8 cellular contexts compared by ENCODE assay signal in genomic region chr14:75577724-75578098, GRCh38. TPM values are rescaled to one million over a fixed set of nuclear protein-coding genes. Genes with fewer than 3 reads are reported as not detected.
DNase-seq lines count a peak whose midpoint lies in the region; ATAC-seq, FAIRE-seq and TF ChIP-seq lines count a peak whose summit lies in the region.

No MANE protein-coding gene starts in this region.

- H3K27ac ChIP-seq in CD4-positive, alpha-beta memory T cell (ENCODE audit: low read depth, low read length) = peak overlapping the region; percentile 46
- H3K27ac ChIP-seq in HUES48 (ENCODE audit: low read depth, low read length) = no peak overlapping the region
- H3K27ac ChIP-seq in naive thymus-derived CD4-positive, alpha-beta T cell (ENCODE audit: low read depth, low read length) = peak overlapping the region; percentile 41

- peaks cover 9 to 15% (median 13%) of the 10 kb centered on the region in 4 donors for H3K4me1 Mint-ChIP-seq in CD4-positive, alpha-beta memory T cell
- peaks cover 22% of the 10 kb centered on the region for H3K4me1 Mint-ChIP-seq in activated T-helper 1 cell treated with anti-CD3 and anti-CD28 coated beads, Interleukin-12 subunit alpha, Interleukin-12 subunit beta, Interleukin-2, Interleukin-4 antibody, amounts not matched to agents 30 ng/mL and 10 ng/mL and 1 ng/mL, durations not matched to agents 14 hours and 24 hours and 36 hours (ENCODE audit: low read depth)
- peaks cover 6 to 19% (median 9%) of the 10 kb centered on the region in 7 donors for H3K4me1 Mint-ChIP-seq in naive thymus-derived CD4-positive, alpha-beta T cell

- CTCF ChIA-PET in CD4-positive, alpha-beta memory T cell (lab: Charles Lee; ENCODE audit: partially characterized antibody) = interaction anchor here (0.6 to 11.0 kb wide), 47 partner anchors 10 to 775 kb away, joined by 3 to 388 read pairs (median 5); partner anchors contain the start of genes BATF, ERG28, IFT43 and TGFB3
- CTCF ChIA-PET in naive thymus-derived CD4-positive, alpha-beta T cell (lab: Charles Lee) = interaction anchor here (0.9 to 7.4 kb wide), 17 partner anchors 9 to 405 kb away, joined by 3 to 133 read pairs (median 4); partner anchors contain the start of genes BATF, ERG28, TGFB3 and TTLL5

- FAIRE-seq in RCC 7860 (lab: Jason Lieb, UNC) = no peak

- peak; percentile 90 for TF ChIP-seq CTCF in fibroblast of pulmonary artery (IDR thresholded peaks at IDR 0.05; ENCODE audit: low read length, missing control alignments)

- H3K4me3 ChIP-seq in CD4-positive, alpha-beta memory T cell (ENCODE audit: low read length in 2 of 2) = peak overlapping the region; percentile 60 to 94
- H3K4me3 ChIP-seq in HUES48 (ENCODE audit: low read depth, low read length) (peak overlapping the region; percentile 77), fibroblast of pulmonary artery (replicated peaks; ENCODE audit: low read depth, low read length) (peak overlapping the region; percentile 68)
- H3K4me3 ChIP-seq in naive thymus-derived CD4-positive, alpha-beta T cell (ENCODE audit: low read length) = peak overlapping the region; percentile 64

- no peaks in the 10 kb centered on the region for H3K9me3 ChIP-seq in CD4-positive, alpha-beta memory T cell (ENCODE audit: control insufficient read depth in 1 of 2, low read length in 2 of 2)
- H3K9me3 ChIP-seq in HUES48 (ENCODE audit: control insufficient read depth, insufficient read depth, low read length) = no peaks in the 10 kb centered on the region
- no peaks in the 10 kb centered on the region for H3K9me3 ChIP-seq in naive thymus-derived CD4-positive, alpha-beta T cell (ENCODE audit: control insufficient read depth in 2 of 3, low read length in 3 of 3)

- H3K36me3 Mint-ChIP-seq in CD4-positive, alpha-beta memory T cell = peaks cover 0 to 3% of the 10 kb centered on the region in 2 donors
- H3K36me3 Mint-ChIP-seq in activated T-helper 1 cell treated with anti-CD3 and anti-CD28 coated beads, Interleukin-12 subunit alpha, Interleukin-12 subunit beta, Interleukin-2, Interleukin-4 antibody, amounts not matched to agents 30 ng/mL and 10 ng/mL and 1 ng/mL, durations not matched to agents 14 hours and 24 hours and 36 hours (ENCODE audit: low read depth) = no peaks in the 10 kb centered on the region
- no peaks in the 10 kb centered on the region for H3K36me3 Mint-ChIP-seq in naive thymus-derived CD4-positive, alpha-beta T cell

- H3K27ac Mint-ChIP-seq in CD4-positive, alpha-beta memory T cell = peak overlapping the region; percentile 87 to 96 (median 90)
- H3K27ac Mint-ChIP-seq in activated T-helper 1 cell treated with anti-CD3 and anti-CD28 coated beads, Interleukin-12 subunit alpha, Interleukin-12 subunit beta, Interleukin-2, Interleukin-4 antibody, amounts not matched to agents 30 ng/mL and 10 ng/mL and 1 ng/mL, durations not matched to agents 14 hours and 24 hours and 36 hours = peak overlapping the region; percentile 71
- H3K27ac Mint-ChIP-seq in naive thymus-derived CD4-positive, alpha-beta T cell = peak overlapping the region; percentile 34 to 86 (median 75)

- H3K36me3 ChIP-seq in CD4-positive, alpha-beta memory T cell (ENCODE audit: insufficient read depth, low read length) = no peaks in the 10 kb centered on the region
- no peaks in the 10 kb centered on the region for H3K36me3 ChIP-seq in HUES48 (ENCODE audit: control insufficient read depth, insufficient read depth, low read length)
- H3K36me3 ChIP-seq in naive thymus-derived CD4-positive, alpha-beta T cell (ENCODE audit: control insufficient read depth in 2 of 3, insufficient read depth in 3 of 3, low read length in 3 of 3) = no peaks in the 10 kb centered on the region

- H3K4me3 Mint-ChIP-seq in CD4-positive, alpha-beta memory T cell = peak overlapping the region; percentile 90 to 99 (median 95)
- H3K4me3 Mint-ChIP-seq in activated T-helper 1 cell treated with anti-CD3 and anti-CD28 coated beads, Interleukin-12 subunit alpha, Interleukin-12 subunit beta, Interleukin-2, Interleukin-4 antibody, amounts not matched to agents 30 ng/mL and 10 ng/mL and 1 ng/mL, durations not matched to agents 14 hours and 24 hours and 36 hours = peak overlapping the region; percentile 83
- H3K4me3 Mint-ChIP-seq in naive thymus-derived CD4-positive, alpha-beta T cell = peak overlapping the region in 5 of 10 donors; percentile 90 to 96 (median 93)

- H3K9ac ChIP-seq in HUES48 (ENCODE audit: low read depth, low read length) = peak overlapping the region; percentile 42; the same call in 1 of the 2 replicates

- H3K4me1 ChIP-seq in CD4-positive, alpha-beta memory T cell (ENCODE audit: insufficient read depth, low read length) = peaks cover 22% of the 10 kb centered on the region
- H3K4me1 ChIP-seq in HUES48 (ENCODE audit: control insufficient read depth, insufficient read depth, low read length) = peaks cover 11% of the 10 kb centered on the region
- H3K4me1 ChIP-seq in naive thymus-derived CD4-positive, alpha-beta T cell (ENCODE audit: control insufficient read depth in 2 of 2, insufficient read depth in 2 of 2, low read length in 2 of 2) = peaks cover 9 to 12% of the 10 kb centered on the region in 2 donors

- no peaks in the 10 kb centered on the region for H3K27me3 ChIP-seq in CD4-positive, alpha-beta memory T cell (ENCODE audit: insufficient read depth, low read length)
- H3K27me3 ChIP-seq in HUES48 (ENCODE audit: control insufficient read depth, insufficient read depth, low read length) = peaks cover 14% of the 10 kb centered on the region
- H3K27me3 ChIP-seq in naive thymus-derived CD4-positive, alpha-beta T cell (ENCODE audit: control insufficient read depth in 2 of 2, insufficient read depth in 2 of 2, low read length in 2 of 2) = no peaks in the 10 kb centered on the region

- peak; percentile 92 for ATAC-seq in GM19452 (IDR thresholded peaks at IDR 0.05; ENCODE audit: unreplicated experiment)
- peak; percentile 92 for ATAC-seq in naive thymus-derived CD4-positive, alpha-beta T cell

- DNase-seq in CD4-positive, alpha-beta memory T cell = peak; percentile 54 to 72 (median 62)
- DNase-seq in RCC 7860 (ENCODE audit: low spot score) (peak; percentile 42), fibroblast of pulmonary artery (ENCODE audit: low read depth) (peak; percentile 91)
- DNase-seq in activated T-helper 1 cell treated with anti-CD3 and anti-CD28 coated beads, Interleukin-12 subunit alpha, Interleukin-12 subunit beta, Interleukin-2, Interleukin-4 antibody, amounts not matched to agents 30 ng/mL and 10 ng/mL and 1 ng/mL, durations not matched to agents 14 hours and 24 hours and 36 hours (ENCODE audit: low spot score) = peak; percentile 61
- DNase-seq in naive thymus-derived CD4-positive, alpha-beta T cell = peak; percentile 45 to 71 (median 54)
- DNase-seq in stimulated activated naive CD4-positive, alpha-beta T cell (lab: John Stamatoyannopoulos, UW) = peak; percentile 40 to 53 (median 46)

- H3K27me3 Mint-ChIP-seq in CD4-positive, alpha-beta memory T cell = no peaks in the 10 kb centered on the region
- H3K27me3 Mint-ChIP-seq in activated T-helper 1 cell treated with anti-CD3 and anti-CD28 coated beads, Interleukin-12 subunit alpha, Interleukin-12 subunit beta, Interleukin-2, Interleukin-4 antibody, amounts not matched to agents 30 ng/mL and 10 ng/mL and 1 ng/mL, durations not matched to agents 14 hours and 24 hours and 36 hours (ENCODE audit: insufficient read depth) = peaks cover 7% of the 10 kb centered on the region
- peaks cover 0 to 8% (median 0%) of the 10 kb centered on the region in 5 donors for H3K27me3 Mint-ChIP-seq in naive thymus-derived CD4-positive, alpha-beta T cell

- POLR2A ChIA-PET in CD4-positive, alpha-beta memory T cell (lab: Charles Lee; ENCODE audit: partially characterized antibody) = interaction anchor here (0.6 to 3.0 kb wide), 13 partner anchors 11 to 405 kb away, joined by 3 to 30 read pairs (median 4); partner anchors contain the start of genes BATF, ERG28, TGFB3 and TTLL5
- POLR2A ChIA-PET in naive thymus-derived CD4-positive, alpha-beta T cell (lab: Charles Lee) = interaction anchor here (0.6 to 1.8 kb wide), 6 partner anchors 55 to 404 kb away, joined by 3 to 13 read pairs (median 4); partner anchors contain the start of gene TGFB3

- H3K9me3 Mint-ChIP-seq in CD4-positive, alpha-beta memory T cell = no peaks in the 10 kb centered on the region
- no peaks in the 10 kb centered on the region for H3K9me3 Mint-ChIP-seq in activated T-helper 1 cell treated with anti-CD3 and anti-CD28 coated beads, Interleukin-12 subunit alpha, Interleukin-12 subunit beta, Interleukin-2, Interleukin-4 antibody, amounts not matched to agents 30 ng/mL and 10 ng/mL and 1 ng/mL, durations not matched to agents 14 hours and 24 hours and 36 hours
- H3K9me3 Mint-ChIP-seq in naive thymus-derived CD4-positive, alpha-beta T cell = no peaks in the 10 kb centered on the region

- intact Hi-C loops in CD4-positive, alpha-beta memory T cell (cut with micrococcal nuclease) = loop anchor here (1.0 to 5.0 kb wide), 2 partner anchors 77 to 330 kb away; no protein-coding TSS in a partner anchor
- intact Hi-C loops in activated T-helper 1 cell treated with anti-CD3 and anti-CD28 coated beads, Interleukin-12 subunit alpha, Interleukin-12 subunit beta, Interleukin-2, Interleukin-4 antibody, amounts not matched to agents 30 ng/mL and 10 ng/mL and 1 ng/mL, durations not matched to agents 14 hours and 24 hours and 36 hours (cut with micrococcal nuclease) = loop anchor here (1.0 kb wide), 3 partner anchors 35 to 404 kb away; partner anchors contain the start of gene TGFB3
- intact Hi-C loops in naive thymus-derived CD4-positive, alpha-beta T cell (cut with micrococcal nuclease) = loop anchor here (1.0 to 5.0 kb wide), 6 partner anchors 11 to 575 kb away; partner anchors contain the start of genes BATF (in 1 of the 2) and GPATCH2L (in 1 of the 2)

RNA-seq across cellular contexts. Expression of gene FLVCR2, which starts 0.7 kb away (rescaled TPM):
- 1 to 10 TPM; 3.0 to 4.1 TPM for total RNA-seq in CD4-positive, alpha-beta memory T cell
- polyA plus RNA-seq in CD4-positive, alpha-beta memory T cell = 1 to 10 TPM; 1.9 to 3.3 TPM
- total RNA-seq in activated T-helper 1 cell treated with anti-CD3 and anti-CD28 coated beads, Interleukin-12 subunit alpha, Interleukin-12 subunit beta, Interleukin-2, Interleukin-4 antibody, amounts not matched to agents 30 ng/mL and 10 ng/mL and 1 ng/mL, durations not matched to agents 14 hours and 24 hours and 36 hours = 2.5 and 2.9 TPM in 2 replicates
- 1 to 10 TPM in 4 of 5 experiments, under 1 TPM in 1; 0.80 to 9.4 (median 5.0) TPM for total RNA-seq in naive thymus-derived CD4-positive, alpha-beta T cell
- 1 to 10 TPM; 1.6 to 2.2 TPM for polyA plus RNA-seq in naive thymus-derived CD4-positive, alpha-beta T cell

RNA-seq across cellular contexts. Expression of gene BATF, which starts 55.4 kb away (rescaled TPM):
- 10 to 100 TPM; 17.1 to 20.6 TPM for total RNA-seq in CD4-positive, alpha-beta memory T cell
- polyA plus RNA-seq in CD4-positive, alpha-beta memory T cell = 10 to 100 TPM; 46.6 to 53.8 TPM
- total RNA-seq in activated T-helper 1 cell treated with anti-CD3 and anti-CD28 coated beads, Interleukin-12 subunit alpha, Interleukin-12 subunit beta, Interleukin-2, Interleukin-4 antibody, amounts not matched to agents 30 ng/mL and 10 ng/mL and 1 ng/mL, durations not matched to agents 14 hours and 24 hours and 36 hours = 213 and 214 TPM in 2 replicates
- total RNA-seq in naive thymus-derived CD4-positive, alpha-beta T cell = 10 to 100 TPM in 3 of 5 experiments, 1 to 10 TPM in 2; 6.8 to 70.0 (median 10.6) TPM
- polyA plus RNA-seq in naive thymus-derived CD4-positive, alpha-beta T cell = 10 to 100 TPM; 24.7 to 26.7 TPM
